In the genomic region with DNA sequence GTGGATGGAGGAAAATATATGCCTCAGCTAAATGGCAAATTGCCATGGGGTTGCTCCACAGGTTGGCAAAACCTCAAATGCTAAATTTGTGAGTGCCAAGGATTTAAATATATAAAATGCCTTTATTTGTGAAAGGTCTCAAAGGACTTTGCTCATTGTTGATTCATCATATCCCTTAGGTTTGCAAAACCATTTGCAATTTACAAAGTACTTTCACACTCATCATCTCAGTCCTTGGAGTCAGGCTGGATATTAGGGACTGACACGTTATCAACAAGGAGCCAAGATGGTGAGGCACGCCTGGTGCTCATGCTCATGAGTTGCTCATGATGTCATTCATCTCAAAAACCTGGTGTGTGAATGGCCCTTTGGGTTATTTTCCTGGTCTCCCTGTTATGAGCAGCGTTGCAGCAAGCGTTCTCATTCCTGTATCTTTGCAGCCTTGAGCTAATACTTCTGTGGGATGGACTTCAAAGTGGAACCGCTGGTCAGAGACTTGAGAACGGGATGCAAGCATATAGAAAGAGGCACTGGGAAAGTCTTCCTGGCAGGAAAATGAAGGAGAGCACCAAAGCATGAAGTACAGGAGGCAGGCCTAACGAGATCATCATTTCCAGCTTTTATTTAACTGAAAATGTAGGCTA, we compare ENCODE assay signal across 17 cellular contexts.
DNase-seq lines count a peak whose midpoint lies in the region; ATAC-seq and TF ChIP-seq lines count a peak whose summit lies in the region.
"Had no signal": no experiment of that assay in that cellular context is flagged by ENCODE, and none has a peak within 500 bp of the region (broad histone marks: within the 10 kb centered on the region; RNA-seq: fewer than 3 reads in every experiment).

No MANE protein-coding gene starts in this region.

- intact Hi-C loops in right lobe of liver (cut with DNase I): no loop called here

- no peak overlapping the region for H3K27ac Mint-ChIP-seq in T-helper 2 cell treated with Interferon-gamma antibody and Interleukin-4, amounts not matched to agents 5 μg/mL and 100 μg/mL, for 36 hours
- H3K27ac Mint-ChIP-seq: naive thymus-derived CD8-positive, alpha-beta T cell; type B pancreatic cell had no signal

- no peaks in the 10 kb centered on the region for H3K36me3 Mint-ChIP-seq in T-helper 2 cell treated with Interferon-gamma antibody and Interleukin-4, amounts not matched to agents 5 μg/mL and 100 μg/mL, for 36 hours (ENCODE audit: low read depth)
- H3K36me3 Mint-ChIP-seq: naive thymus-derived CD8-positive, alpha-beta T cell; type B pancreatic cell had no signal

- TF ChIP-seq CTCF in cardiac fibroblast (IDR thresholded peaks at IDR 0.05; ENCODE audit: low read depth, low read length) (no peak), right lobe of liver (IDR thresholded peaks at IDR 0.05) (no peak)

- H3K4me3 Mint-ChIP-seq in T-helper 2 cell treated with Interferon-gamma antibody and Interleukin-4, amounts not matched to agents 5 μg/mL and 100 μg/mL, for 36 hours: no peak overlapping the region
- H3K4me3 Mint-ChIP-seq: activated B cell treated with CpG ODN at 0.5 μM for 24 hours; naive thymus-derived CD8-positive, alpha-beta T cell; type B pancreatic cell had no signal

- H3K4me3 ChIP-seq in cardiac fibroblast (replicated peaks in 1 of 2; ENCODE audit: low read depth in 2 of 2, low read length in 2 of 2) (no peak overlapping the region), right lobe of liver (no peak overlapping the region)
- H3K4me3 ChIP-seq: cardiac muscle cell had no signal

- H3K9me3 Mint-ChIP-seq in T-helper 2 cell treated with Interferon-gamma antibody and Interleukin-4, amounts not matched to agents 5 μg/mL and 100 μg/mL, for 36 hours: no peaks in the 10 kb centered on the region
- H3K9me3 Mint-ChIP-seq: activated B cell treated with CpG ODN at 0.5 μM for 24 hours; naive thymus-derived CD8-positive, alpha-beta T cell; type B pancreatic cell had no signal

- no peak for TF ChIP-seq POLR2A in right lobe of liver (IDR thresholded peaks at IDR 0.05)

- no peaks in the 10 kb centered on the region for H3K27me3 ChIP-seq in right lobe of liver
- H3K27me3 ChIP-seq: cardiac muscle cell had no signal

- WGBS in right lobe of liver (ENCODE audit: insufficient coverage, low coverage, low lambda C conversion rate, missing lambda C conversion rate): 73% methylated on average over 7 of the region's 7 CpGs

- ATAC-seq in right lobe of liver (peak in 3 of 4 donors; percentile 16 to 53 (median 35)), GM21528 (IDR thresholded peaks at IDR 0.05; ENCODE audit: low FRiP score, unreplicated experiment) (no peak)
- ATAC-seq: naive thymus-derived CD8-positive, alpha-beta T cell had no signal

- no peaks in the 10 kb centered on the region for H3K36me3 ChIP-seq in right lobe of liver
- H3K36me3 ChIP-seq: BE2C, cardiac muscle cell had no signal

- H3K27me3 Mint-ChIP-seq in T-helper 2 cell treated with Interferon-gamma antibody and Interleukin-4, amounts not matched to agents 5 μg/mL and 100 μg/mL, for 36 hours (ENCODE audit: low read depth): peaks cover 11% of the 10 kb centered on the region
- H3K27me3 Mint-ChIP-seq: activated B cell treated with CpG ODN at 0.5 μM for 24 hours, type B pancreatic cell had no signal

- H3K4me1 ChIP-seq in right lobe of liver: peaks cover 0 to 29% (median 0%) of the 10 kb centered on the region in 4 donors
- H3K4me1 ChIP-seq: BE2C had no signal

- H3K9me3 ChIP-seq in right lobe of liver: no peaks in the 10 kb centered on the region
- H3K9me3 ChIP-seq: BE2C had no signal

- no peak overlapping the region for H3K27ac ChIP-seq in right lobe of liver
- H3K27ac ChIP-seq: cardiac muscle cell had no signal

- DNase-seq in AG08395 (ENCODE audit: low spot score) (peak; percentile 55), LHCN-M2 (ENCODE audit: low read depth) (peak; percentile 92), cardiac fibroblast (ENCODE audit: low read depth in 2 of 2) (peak; percentile 86 to 96), right lobe of liver (no peak), DMS153 treated with DMSO at 0.1 percent for 48 hours (lab: John Stamatoyannopoulos, UW; ENCODE audit: unreplicated experiment) (no peak), dedifferentiated amniotic fluid mesenchymal stem cell (ENCODE audit: extremely low spot score) (no peak)
- DNase-seq in T-helper 2 cell treated with Interferon-gamma antibody and Interleukin-4, amounts not matched to agents 5 μg/mL and 100 μg/mL, for 36 hours (ENCODE audit: low spot score): no peak
- DNase-seq: activated B cell treated with CpG ODN at 0.5 μM for 24 hours; BE2C; islet precursor cell; MM.1S; naive thymus-derived CD8-positive, alpha-beta T cell; NCI-H510A; SHP77 had no signal

- H3K4me1 Mint-ChIP-seq in T-helper 2 cell treated with Interferon-gamma antibody and Interleukin-4, amounts not matched to agents 5 μg/mL and 100 μg/mL, for 36 hours (ENCODE audit: low read depth): peaks cover 17% of the 10 kb centered on the region

Comparison
In these comparisons a context has a peak if more than half of its experiments do, and no peak if none do; other contexts are left out.
1. DNase-seq: peak in AG08395 (single experiment), LHCN-M2 (single experiment) and cardiac fibroblast (2 of 2); none in right lobe of liver (0 of 3), T-helper 2 cell treated with Interferon-gamma antibody and Interleukin-4, amounts not matched to agents 5 μg/mL and 100 μg/mL, for 36 hours (single experiment), DMS153 treated with DMSO at 0.1 percent for 48 hours (single experiment) and dedifferentiated amniotic fluid mesenchymal stem cell (single experiment).